In the genomic region with DNA sequence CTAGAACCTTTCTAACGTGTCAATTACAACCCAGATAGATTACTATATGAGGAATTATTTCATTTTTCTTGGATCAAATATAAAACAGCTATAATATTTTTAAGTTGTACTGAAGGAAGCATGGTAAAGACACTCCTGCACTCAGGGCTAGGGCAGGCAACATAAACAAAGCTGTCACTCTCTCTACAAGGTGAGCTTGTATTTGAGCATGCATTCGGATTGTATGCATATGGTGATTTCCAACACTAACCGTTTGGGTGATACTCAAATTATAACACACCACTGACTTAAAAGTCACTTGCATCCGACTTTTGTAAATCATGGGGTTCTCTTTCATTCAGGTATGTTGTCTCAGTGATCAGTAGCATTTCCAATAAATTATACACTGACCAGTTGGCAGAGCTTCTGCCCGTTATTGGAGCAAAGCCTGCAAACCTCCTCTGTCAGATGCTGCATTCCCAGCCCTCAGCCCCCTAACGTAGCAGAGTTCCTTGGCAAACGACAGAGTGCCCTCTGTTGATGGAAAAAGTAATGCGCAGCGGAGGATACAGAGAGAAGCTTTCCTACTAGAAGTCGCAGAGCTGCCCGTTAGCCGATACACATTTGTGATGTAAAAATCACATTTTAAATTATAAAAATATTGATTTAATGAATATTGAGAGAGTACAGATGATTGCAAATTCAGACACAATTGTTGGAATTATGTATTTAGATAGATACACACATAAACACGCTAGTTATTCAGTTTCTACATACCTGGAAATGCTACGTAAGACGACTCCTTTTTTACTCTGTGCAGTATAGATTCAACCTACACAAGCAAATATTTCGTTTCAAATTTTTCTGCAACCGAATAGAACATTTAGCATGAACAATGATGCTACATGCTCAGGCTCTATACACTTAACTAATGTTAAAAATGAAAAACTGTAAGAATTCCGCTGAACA, we compare ENCODE assay signal across 8 cellular contexts.
DNase-seq lines count a peak whose midpoint lies in the region; ATAC-seq and TF ChIP-seq lines count a peak whose summit lies in the region.

No MANE protein-coding gene starts in this region.

- H3K27ac Mint-ChIP-seq in nephron progenitor cell: no peak overlapping the region

- no peaks in the 10 kb centered on the region for H3K36me3 Mint-ChIP-seq in nephron progenitor cell (ENCODE audit: low read depth)

- no peaks in the 10 kb centered on the region for H3K9me3 ChIP-seq in esophagus muscularis mucosa

- TF ChIP-seq CTCF in esophagus muscularis mucosa (IDR thresholded peaks at IDR 0.05): peak in 2 of 3 experiments; percentile 37 to 56
- TF ChIP-seq CTCF in nephron progenitor cell (IDR thresholded peaks at IDR 0.05): peak; percentile 74

- no peaks in the 10 kb centered on the region for H3K9me3 Mint-ChIP-seq in nephron progenitor cell

- no peak overlapping the region for H3K4me3 ChIP-seq in esophagus muscularis mucosa

- DNase-seq in Daoy (ENCODE audit: low read depth): peak; percentile 87
- peak; percentile 93 for DNase-seq in NCI-H345 (lab: John Stamatoyannopoulos, UW)
- DNase-seq in activated CD4-positive, alpha-beta T cell treated with anti-CD3 and anti-CD28 coated beads, Interleukin-2, amount 50 U/mL, for 4 hours: peak; percentile 3 to 6
- DNase-seq in esophagus muscularis mucosa (ENCODE audit: extremely low spot score): no peak
- peak; percentile 74 for DNase-seq in nephron progenitor cell

- H3K4me1 Mint-ChIP-seq in nephron progenitor cell: peaks cover 20% of the 10 kb centered on the region

- intact Hi-C loops in esophagus muscularis mucosa (cut with DNase I): loop anchor here (5.0 kb wide), 1 partner anchor 477 kb away; no protein-coding TSS in a partner anchor

- no peaks in the 10 kb centered on the region for H3K4me1 ChIP-seq in esophagus muscularis mucosa

- TF ChIP-seq EP300 in esophagus muscularis mucosa (IDR thresholded peaks at IDR 0.05): no peak

- 15% methylated on average over 18 of the region's 18 CpGs for WGBS in esophagus muscularis mucosa

- no peak overlapping the region for H3K27ac ChIP-seq in esophagus muscularis mucosa (replicated peaks in 1 of 4)

- peaks cover 0 to 72% (median 14%) of the 10 kb centered on the region in 4 donors for H3K27me3 ChIP-seq in esophagus muscularis mucosa

- H3K4me3 Mint-ChIP-seq in nephron progenitor cell: peak overlapping the region; percentile 63

- H3K27me3 Mint-ChIP-seq in nephron progenitor cell (ENCODE audit: low read depth, poor library complexity): peaks cover 29% of the 10 kb centered on the region

- TF ChIP-seq POLR2A in esophagus muscularis mucosa (IDR thresholded peaks at IDR 0.05; ENCODE audit: low read depth): no peak

- ATAC-seq in HG02884 (IDR thresholded peaks at IDR 0.05; ENCODE audit: unreplicated experiment) (peak; percentile 75), HG03095 (IDR thresholded peaks at IDR 0.05; ENCODE audit: unreplicated experiment) (no peak), HG02852 (IDR thresholded peaks at IDR 0.05; ENCODE audit: unreplicated experiment) (no peak)

- H3K36me3 ChIP-seq in esophagus muscularis mucosa: no peaks in the 10 kb centered on the region
